13 cellular contexts compared by ENCODE assay signal in genomic region chr9:84230355-84231136, GRCh38.
A peak's percentile ranks its signal among the peaks of the same experiment; 100 is the strongest.
DNase-seq lines count a peak whose midpoint lies in the region; ATAC-seq and TF ChIP-seq lines count a peak whose summit lies in the region.
"Had no signal": no experiment of that assay in that cellular context is flagged by ENCODE, and none has a peak within 500 bp of the region (broad histone marks: within the 10 kb centered on the region; RNA-seq: fewer than 3 reads in every experiment).

No MANE protein-coding gene starts in this region.

- no peaks in the 10 kb centered on the region for H3K4me1 Mint-ChIP-seq in activated CD8-positive, alpha-beta memory T cell treated with anti-CD3 and anti-CD28 coated beads, Interleukin-2, amount 10 ng/mL, durations not matched to agents 7 days and 5 days

- H3K36me3 ChIP-seq in SJCRH30, result no peaks in the 10 kb centered on the region
- H3K36me3 ChIP-seq in A673 (ENCODE audit: insufficient read depth, low read length, poor library complexity, severe bottlenecking), result no peaks in the 10 kb centered on the region

- H3K4me3 ChIP-seq in SJCRH30 (no peak overlapping the region), A673 (ENCODE audit: low read depth, low read length, poor library complexity, severe bottlenecking) (no peak overlapping the region)

- H3K4me3 Mint-ChIP-seq in activated CD8-positive, alpha-beta memory T cell treated with anti-CD3 and anti-CD28 coated beads, Interleukin-2, amount 10 ng/mL, durations not matched to agents 7 days and 5 days, result no peak overlapping the region
- H3K4me3 Mint-ChIP-seq: mesothelial cell of epicardium had no signal

- POLR2A ChIA-PET in A673 (lab: Charles Lee; ENCODE audit: low non-redundant PET), result no interaction called here

- no TSS peak for BruUV-seq in A673 (replicated peaks; lab: Mats Ljungman, UMichigan)

- intact Hi-C loops in A673 (cut with micrococcal nuclease; ENCODE audit: unreplicated experiment), result no loop called here

- no peak for TF ChIP-seq CTCF in A673 (conservative IDR thresholded peaks at IDR 0.05; ENCODE audit: low read depth, low read length)

- H3K27me3 Mint-ChIP-seq in activated CD8-positive, alpha-beta memory T cell treated with anti-CD3 and anti-CD28 coated beads, Interleukin-2, amount 10 ng/mL, durations not matched to agents 7 days and 5 days, result peaks cover 7% of the 10 kb centered on the region

- H3K4me1 ChIP-seq in SJCRH30 (peaks cover 10% of the 10 kb centered on the region; the same call in 1 of the 2 replicates), A673 (ENCODE audit: insufficient read depth, low read length, poor library complexity, severe bottlenecking) (no peaks in the 10 kb centered on the region)

- ATAC-seq in left lobe of liver, result no peak
- no peak for ATAC-seq in activated CD8-positive, alpha-beta memory T cell treated with anti-CD3 and anti-CD28 coated beads, Interleukin-2, amount 10 ng/mL, durations not matched to agents 7 days and 5 days

- no peak overlapping the region for H3K27ac Mint-ChIP-seq in activated CD8-positive, alpha-beta memory T cell treated with anti-CD3 and anti-CD28 coated beads, Interleukin-2, amount 10 ng/mL, durations not matched to agents 7 days and 5 days
- H3K27ac Mint-ChIP-seq: mesothelial cell of epicardium had no signal

- H3K36me3 Mint-ChIP-seq in activated CD8-positive, alpha-beta memory T cell treated with anti-CD3 and anti-CD28 coated beads, Interleukin-2, amount 10 ng/mL, durations not matched to agents 7 days and 5 days, result no peaks in the 10 kb centered on the region
- H3K36me3 Mint-ChIP-seq: mesothelial cell of epicardium had no signal

- DNase-seq in ELF-1 (ENCODE audit: low read depth, low spot score) (peak; percentile 31), SJCRH30 (peak; percentile 75 to 88), foreskin melanocyte (peak; percentile 85), retina (peak; percentile 50), left lobe of liver (ENCODE audit: low spot score) (no peak), A673 (ENCODE audit: low spot score) (no peak), activated T-cell treated with anti-CD3 and anti-CD28 coated beads for 4 hours (no peak)
- DNase-seq in activated CD8-positive, alpha-beta memory T cell treated with anti-CD3 and anti-CD28 coated beads, Interleukin-2, amount 10 ng/mL, durations not matched to agents 7 days and 5 days, result no peak
- DNase-seq: amniotic stem cell; effector CD8-positive, alpha-beta T cell; MV-4-11; NCI-H510A treated with DMSO at 0.1 percent for 48 hours had no signal

- H3K27me3 ChIP-seq in SJCRH30, result no peaks in the 10 kb centered on the region
- H3K27me3 ChIP-seq in A673 (replicated peaks; ENCODE audit: insufficient read depth, low read depth, low read length, poor library complexity), result no peaks in the 10 kb centered on the region

- H3K9me3 Mint-ChIP-seq in activated CD8-positive, alpha-beta memory T cell treated with anti-CD3 and anti-CD28 coated beads, Interleukin-2, amount 10 ng/mL, durations not matched to agents 7 days and 5 days (ENCODE audit: low read depth), result no peaks in the 10 kb centered on the region
- H3K9me3 Mint-ChIP-seq: mesothelial cell of epicardium had no signal

- H3K9me3 ChIP-seq in SJCRH30 (replicated peaks) (no peaks in the 10 kb centered on the region; the same call in 1 of the 2 replicates), A673 (ENCODE audit: low read depth, low read length, poor library complexity, severe bottlenecking) (no peaks in the 10 kb centered on the region)

- CTCF ChIA-PET in A673 (lab: Charles Lee), result no interaction called here
- CTCF ChIA-PET in activated CD8-positive, alpha-beta memory T cell treated with anti-CD3 and anti-CD28 coated beads, Interleukin-2, amount 10 ng/mL, durations not matched to agents 7 days and 5 days (lab: Charles Lee), result no interaction called here

- H3K27ac ChIP-seq in SJCRH30 (peak overlapping the region; percentile 23; the same call in 1 of the 2 replicates), A673 (ENCODE audit: low read depth, low read length, poor library complexity, severe bottlenecking) (no peak overlapping the region)

Comparison
In these comparisons a context has a peak if more than half of its experiments do, and no peak if none do; other contexts are left out.
1. DNase-seq: peak in ELF-1 (single experiment), SJCRH30 (2 of 2), foreskin melanocyte (single experiment) and retina (single experiment); none in left lobe of liver (single experiment), A673 (single experiment), activated CD8-positive, alpha-beta memory T cell treated with anti-CD3 and anti-CD28 coated beads, Interleukin-2, amount 10 ng/mL, durations not matched to agents 7 days and 5 days (single experiment) and activated T-cell treated with anti-CD3 and anti-CD28 coated beads for 4 hours (single experiment).